Comparison of ENCODE assay signal across 11 cellular contexts in the genomic region with DNA sequence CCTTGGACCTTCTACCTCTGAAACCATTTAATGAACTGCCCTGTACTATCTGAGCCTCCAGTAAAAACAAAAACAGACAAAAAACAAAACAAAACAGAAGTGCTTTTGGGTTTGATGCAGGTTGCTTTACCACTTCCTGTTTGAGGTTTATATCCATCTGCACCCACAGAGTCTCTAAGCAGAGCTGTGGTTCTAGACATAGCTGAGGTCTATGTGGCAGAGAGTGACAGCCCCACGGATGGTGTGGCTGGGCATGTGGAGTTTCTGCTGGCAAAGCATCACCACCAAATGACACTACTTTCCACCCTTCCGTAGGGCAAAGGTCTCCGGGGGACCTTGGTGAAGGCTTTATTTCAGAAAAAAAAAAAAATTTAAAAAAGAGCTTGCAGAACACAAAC.
DNase-seq lines count a peak whose midpoint lies in the region; ATAC-seq and TF ChIP-seq lines count a peak whose summit lies in the region.
"Had no signal": no experiment of that assay in that cellular context is flagged by ENCODE, and none has a peak within 500 bp of the region (broad histone marks: within the 10 kb centered on the region; RNA-seq: fewer than 3 reads in every experiment).

No MANE protein-coding gene starts in this region.

- no peaks in the 10 kb centered on the region for H3K9me2 ChIP-seq in PC-9 (ENCODE audit: insufficient read depth)

- H3K27me3 ChIP-seq in PC-9 (ENCODE audit: insufficient read depth, low read depth) (no peaks in the 10 kb centered on the region), left lung (no peaks in the 10 kb centered on the region)
- H3K27me3 ChIP-seq: right lobe of liver had no signal

- H2AFZ ChIP-seq in PC-9: no peak overlapping the region

- H3K4me3 Mint-ChIP-seq in activated CD4-positive, alpha-beta memory T cell treated with anti-CD3 and anti-CD28 coated beads for 36 hours: peak overlapping the region; percentile 10

- H3K4me3 ChIP-seq in PC-9 (no peak overlapping the region), left lung (no peak overlapping the region)
- H3K4me3 ChIP-seq: right lobe of liver had no signal

- no peaks in the 10 kb centered on the region for H3K36me3 ChIP-seq in PC-9 (ENCODE audit: low read depth)
- H3K36me3 ChIP-seq in left lung: no peaks in the 10 kb centered on the region
- H3K36me3 ChIP-seq: right lobe of liver had no signal

- no peaks in the 10 kb centered on the region for H3K36me3 Mint-ChIP-seq in activated CD4-positive, alpha-beta memory T cell treated with anti-CD3 and anti-CD28 coated beads for 36 hours

- intact Hi-C loops in activated CD4-positive, alpha-beta memory T cell treated with anti-CD3 and anti-CD28 coated beads for 36 hours (cut with micrococcal nuclease): loop anchor here (1.0 kb wide), 1 partner anchor 435 kb away; no protein-coding TSS in a partner anchor
- intact Hi-C loops in PC-9 (cut with micrococcal nuclease; ENCODE audit: unreplicated experiment): no loop called here
- intact Hi-C loops in left lung (cut with DNase I): no loop called here

- H3K9me3 ChIP-seq in PC-9 (ENCODE audit: insufficient read depth, low read depth): no peaks in the 10 kb centered on the region
- H3K9me3 ChIP-seq in left lung: no peaks in the 10 kb centered on the region
- H3K9me3 ChIP-seq: right lobe of liver had no signal

- CTCF ChIA-PET in activated CD4-positive, alpha-beta memory T cell treated with anti-CD3 and anti-CD28 coated beads for 36 hours (lab: Charles Lee): interaction anchor here (1.0 to 1.2 kb wide), 2 partner anchors 10 to 973 kb away, joined by 3 read pairs; no protein-coding TSS in a partner anchor
- CTCF ChIA-PET in PC-9 (lab: Charles Lee): no interaction called here

- BruUV-seq in PC-9 (replicated peaks; lab: Mats Ljungman, UMichigan): no TSS peak

- peak; percentile 40 for DNase-seq in activated T-cell treated with anti-CD3 and anti-CD28 coated beads, Interleukin-2, amount 50 U/mL, for 1 hour
- no peak for DNase-seq in activated T-cell treated with anti-CD3 and anti-CD28 coated beads for 4 hours
- peak; percentile 55 for DNase-seq in activated CD4-positive, alpha-beta memory T cell treated with anti-CD3 and anti-CD28 coated beads for 36 hours
- peak; percentile 19 for DNase-seq in stimulated activated naive CD8-positive, alpha-beta T cell treated with anti-CD3 and anti-CD28 coated beads, Interleukin-15, Interleukin-2, amounts not matched to agents 100 U/mL and 50 U/mL, for 24 hours
- DNase-seq in PC-9: no peak
- no peak for DNase-seq in NCI-H2081 (lab: John Stamatoyannopoulos, UW)
- DNase-seq in left lung: no peak
- DNase-seq: ACHN, NCI-H446 treated with DMSO at 0.1 percent for 48 hours, right lobe of liver had no signal

- TF ChIP-seq CTCF in PC-9 (conservative IDR thresholded peaks at IDR 0.05) (no peak), left lung (IDR thresholded peaks at IDR 0.05) (no peak)

- H3K27me3 Mint-ChIP-seq in activated CD4-positive, alpha-beta memory T cell treated with anti-CD3 and anti-CD28 coated beads for 36 hours: no peaks in the 10 kb centered on the region

- H3K27ac Mint-ChIP-seq in activated CD4-positive, alpha-beta memory T cell treated with anti-CD3 and anti-CD28 coated beads for 36 hours: peak overlapping the region; percentile 38

- no peaks in the 10 kb centered on the region for H4K20me1 ChIP-seq in PC-9 (ENCODE audit: insufficient read depth)

- H3K27ac ChIP-seq in PC-9 (no peak overlapping the region), left lung (no peak overlapping the region)
- H3K27ac ChIP-seq: right lobe of liver had no signal

- H3K4me1 ChIP-seq in PC-9 (replicated peaks; ENCODE audit: insufficient read depth) (no peaks in the 10 kb centered on the region), left lung (no peaks in the 10 kb centered on the region)
- H3K4me1 ChIP-seq: right lobe of liver had no signal

- H3K4me2 ChIP-seq in PC-9: no peak overlapping the region

- POLR2A ChIA-PET in activated CD4-positive, alpha-beta memory T cell treated with anti-CD3 and anti-CD28 coated beads for 36 hours (lab: Charles Lee): no interaction called here
- POLR2A ChIA-PET in PC-9 (lab: Charles Lee; ENCODE audit: unreplicated experiment): no interaction called here

- peak; percentile 87 for ATAC-seq in HG03159 (IDR thresholded peaks at IDR 0.05; ENCODE audit: unreplicated experiment)
- ATAC-seq in stimulated activated naive CD8-positive, alpha-beta T cell treated with anti-CD3 and anti-CD28 coated beads, Interleukin-15, Interleukin-2, amounts not matched to agents 100 U/mL and 50 U/mL, for 24 hours: peak; percentile 63
- ATAC-seq in left lung: no peak

- no peaks in the 10 kb centered on the region for H3K9me3 Mint-ChIP-seq in activated CD4-positive, alpha-beta memory T cell treated with anti-CD3 and anti-CD28 coated beads for 36 hours

- H3K79me2 ChIP-seq in PC-9 (ENCODE audit: low read depth): no peaks in the 10 kb centered on the region

- H3F3A ChIP-seq in PC-9 (ENCODE audit: insufficient read depth, low read depth): no peaks in the 10 kb centered on the region

- H3K4me1 Mint-ChIP-seq in activated CD4-positive, alpha-beta memory T cell treated with anti-CD3 and anti-CD28 coated beads for 36 hours (ENCODE audit: low read depth): peaks cover 38% of the 10 kb centered on the region

Comparison
In these comparisons a context has a peak if more than half of its experiments do, and no peak if none do; other contexts are left out.
1. DNase-seq: peak in activated T-cell treated with anti-CD3 and anti-CD28 coated beads, Interleukin-2, amount 50 U/mL, for 1 hour (single experiment), activated CD4-positive, alpha-beta memory T cell treated with anti-CD3 and anti-CD28 coated beads for 36 hours (single experiment) and stimulated activated naive CD8-positive, alpha-beta T cell treated with anti-CD3 and anti-CD28 coated beads, Interleukin-15, Interleukin-2, amounts not matched to agents 100 U/mL and 50 U/mL, for 24 hours (single experiment); none in activated T-cell treated with anti-CD3 and anti-CD28 coated beads for 4 hours (single experiment), PC-9 (0 of 2), NCI-H2081 (0 of 2) and left lung (0 of 2).